In genomic region chr1:55078470-55078869, GRCh38 we compare ENCODE assay signal across 13 cellular contexts. TPM values are rescaled to one million over a fixed set of nuclear protein-coding genes. Genes with fewer than 3 reads are reported as not detected.
"Had no signal": no experiment of that assay in that cellular context is flagged by ENCODE, and none has a peak within 500 bp of the region (broad histone marks: within the 10 kb centered on the region; RNA-seq: fewer than 3 reads in every experiment).

No MANE protein-coding gene starts in this region.

- H3K9me3 Mint-ChIP-seq: activated naive CD4-positive, alpha-beta T cell treated with anti-CD3 and anti-CD28 coated beads, Interleukin-2, amount 50 U/mL, for 72 hours; activated T-cell treated with anti-CD3 and anti-CD28 coated beads, Interleukin-2, amount 50 U/mL, for 24 hours; central memory CD8-positive, alpha-beta T cell had no signal

- H3K4me3 Mint-ChIP-seq: activated T-cell treated with anti-CD3 and anti-CD28 coated beads, Interleukin-2, amount 50 U/mL, for 24 hours; central memory CD8-positive, alpha-beta T cell had no signal

- DNase-seq: activated CD4-positive, alpha-beta T cell treated with anti-CD3 and anti-CD28 coated beads, Interleukin-2, amount 50 U/mL, for 4 hours; activated effector memory CD4-positive, alpha-beta T cell treated with Interleukin-2 at 50 U/mL for 16 hours; activated T-cell treated with anti-CD3 and anti-CD28 coated beads, Interleukin-2, amount 50 U/mL, for 24 hours; amniotic stem cell; body of pancreas; dermis blood vessel endothelial cell; left cardiac atrium; midbrain; tibial artery; uterus had no signal

- H3K27me3 Mint-ChIP-seq: activated T-cell treated with anti-CD3 and anti-CD28 coated beads, Interleukin-2, amount 50 U/mL, for 24 hours; central memory CD8-positive, alpha-beta T cell had no signal

- H3K4me1 Mint-ChIP-seq: central memory CD8-positive, alpha-beta T cell had no signal

- ATAC-seq: activated naive CD4-positive, alpha-beta T cell treated with anti-CD3 and anti-CD28 coated beads, Interleukin-2, amount 50 U/mL, for 72 hours; body of pancreas; esophagus mucosa; left cardiac atrium had no signal

RNA-seq across cellular contexts. Expression of gene PCSK9, which starts 39.1 kb away (rescaled TPM):
- total RNA-seq: activated naive CD4-positive, alpha-beta T cell treated with anti-CD3 and anti-CD28 coated beads, Interleukin-2, amount 50 U/mL, for 72 hours; dermis blood vessel endothelial cell had no signal
